ENCODE assay signal across 11 cellular contexts in the genomic region with DNA sequence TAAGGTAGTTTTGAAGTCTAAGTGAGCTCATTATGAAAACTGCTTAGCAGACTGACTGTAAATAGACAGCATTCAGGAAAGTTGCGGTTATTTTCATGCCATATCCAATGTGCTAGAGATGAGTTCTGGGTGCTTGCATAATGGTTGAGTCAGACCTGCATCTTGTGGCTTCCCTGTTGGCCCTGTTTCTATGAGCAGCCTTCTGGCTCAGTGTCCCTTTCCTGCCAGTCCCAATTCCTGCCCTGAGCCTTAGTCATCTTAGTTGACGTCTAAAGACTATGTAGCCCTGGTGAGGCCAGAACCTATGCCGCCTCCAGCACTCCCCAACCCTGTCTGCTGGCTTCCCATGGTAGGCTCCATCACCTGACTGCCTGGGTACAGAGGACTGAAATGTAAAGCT.
A peak's percentile ranks its signal among the peaks of the same experiment; 100 is the strongest.
DNase-seq lines count a peak whose midpoint lies in the region; ATAC-seq and TF ChIP-seq lines count a peak whose summit lies in the region.
"Had no signal": no experiment of that assay in that cellular context is flagged by ENCODE, and none has a peak within 500 bp of the region (broad histone marks: within the 10 kb centered on the region; RNA-seq: fewer than 3 reads in every experiment).

No MANE protein-coding gene starts in this region.

- H4K20me1 ChIP-seq in GM23248 (ENCODE audit: insufficient read depth): no peaks in the 10 kb centered on the region

- H3K4me1 Mint-ChIP-seq in activated T-cell treated with anti-CD3 and anti-CD28 coated beads, Interleukin-2, amount 50 U/mL, for 4 hours (ENCODE audit: low read depth): peaks cover 50% of the 10 kb centered on the region

- no peaks in the 10 kb centered on the region for H3K9me3 ChIP-seq in GM23248 (ENCODE audit: low read depth)
- H3K9me3 ChIP-seq in testis: no peaks in the 10 kb centered on the region
- H3K9me3 ChIP-seq in BE2C: no peaks in the 10 kb centered on the region
- H3K9me3 ChIP-seq: prostate gland had no signal

- H3F3A ChIP-seq in GM23248 (ENCODE audit: insufficient read depth): peaks cover 28% of the 10 kb centered on the region

- no peaks in the 10 kb centered on the region for H3K27me3 Mint-ChIP-seq in activated T-cell treated with anti-CD3 and anti-CD28 coated beads, Interleukin-2, amount 50 U/mL, for 4 hours (ENCODE audit: low read depth)

- 7 to 10% methylated on average over 3 of the region's 3 CpGs for WGBS in GM23248 (ENCODE audit: low coverage in 1 of 2, low lambda C conversion rate in 2 of 2, missing lambda C conversion rate in 2 of 2), 2 experiments
- WGBS in testis, 2 donors: 84 to 90% methylated on average over 3 of the region's 3 CpGs

- H3K27me3 ChIP-seq in GM23248 (replicated peaks; ENCODE audit: insufficient read depth): no peaks in the 10 kb centered on the region
- no peaks in the 10 kb centered on the region for H3K27me3 ChIP-seq in testis
- H3K27me3 ChIP-seq in BE2C: no peaks in the 10 kb centered on the region

- intact Hi-C loops in testis (cut with DNase I; ENCODE audit: low total_unique reads): no loop called here

- in situ Hi-C loops in GM23248 (cut with MboI): no loop called here

- H3K36me3 Mint-ChIP-seq in activated T-cell treated with anti-CD3 and anti-CD28 coated beads, Interleukin-2, amount 50 U/mL, for 4 hours (ENCODE audit: insufficient read depth): no peaks in the 10 kb centered on the region

- no peak overlapping the region for H3K4me3 ChIP-seq in AG09309 (ENCODE audit: control insufficient read depth, low read depth, low read length)
- no peak overlapping the region for H3K4me3 ChIP-seq in GM23248
- H3K4me3 ChIP-seq in testis: no peak overlapping the region
- no peak overlapping the region for H3K4me3 ChIP-seq in BE2C (ENCODE audit: low read depth, low read length)
- H3K4me3 ChIP-seq: prostate gland had no signal

- H3K4me2 ChIP-seq in GM23248 (ENCODE audit: unreplicated experiment): no peak overlapping the region

- H3K9ac ChIP-seq in GM23248: peak overlapping the region; percentile 36; the same call in 1 of the 2 replicates

- peak; percentile 49 to 73 for ATAC-seq in activated T-cell treated with anti-CD3 and anti-CD28 coated beads, Interleukin-2, amount 50 U/mL, for 4 hours
- no peak for ATAC-seq in GM21381 (IDR thresholded peaks at IDR 0.05; ENCODE audit: unreplicated experiment)

- H3K27ac ChIP-seq in GM23248 (peak overlapping the region; percentile 77), testis (no peak overlapping the region)
- H3K27ac ChIP-seq: prostate gland had no signal

- TF ChIP-seq CTCF in AG09309 (IDR thresholded peaks at IDR 0.05; ENCODE audit: control insufficient read depth, insufficient read depth, low read depth, low read length, missing control alignments) (no peak), testis (IDR thresholded peaks at IDR 0.05) (no peak), BE2C (IDR thresholded peaks at IDR 0.05; ENCODE audit: low read depth, low read length) (no peak)

- H3K9me3 Mint-ChIP-seq in activated T-cell treated with anti-CD3 and anti-CD28 coated beads, Interleukin-2, amount 50 U/mL, for 4 hours: no peaks in the 10 kb centered on the region

- H3K4me3 Mint-ChIP-seq in activated T-cell treated with anti-CD3 and anti-CD28 coated beads, Interleukin-2, amount 50 U/mL, for 4 hours: no peak overlapping the region

- no peak for TF ChIP-seq POLR2A in testis (IDR thresholded peaks at IDR 0.05)

- no peaks in the 10 kb centered on the region for H3K79me2 ChIP-seq in GM23248 (ENCODE audit: insufficient read depth)

- no peaks in the 10 kb centered on the region for H3K9me2 ChIP-seq in GM23248 (ENCODE audit: insufficient read depth)

- H3K36me3 ChIP-seq in GM23248 (ENCODE audit: low read depth) (no peaks in the 10 kb centered on the region), testis (ENCODE audit: low read depth, missing control alignments) (no peaks in the 10 kb centered on the region), BE2C (no peaks in the 10 kb centered on the region)
- H3K36me3 ChIP-seq: prostate gland had no signal

- no peak overlapping the region for H2AFZ ChIP-seq in GM23248

- DNase-seq in AG09309 (ENCODE audit: low read depth) (peak; percentile 96), GM23248 (peak; percentile 99), iris pigment epithelial cell (ENCODE audit: low read depth) (peak; percentile 84), testis (no peak), BE2C (no peak), NCI-H1930 (lab: John Stamatoyannopoulos, UW) (no peak)
- DNase-seq in activated T-cell treated with anti-CD3 and anti-CD28 coated beads, Interleukin-2, amount 50 U/mL, for 4 hours: no peak
- DNase-seq: DMS53, NCI-H2029 had no signal

- H3K4me1 ChIP-seq in GM23248 (ENCODE audit: insufficient read depth) (peaks cover 23% of the 10 kb centered on the region), testis (no peaks in the 10 kb centered on the region), BE2C (no peaks in the 10 kb centered on the region)
- H3K4me1 ChIP-seq: prostate gland had no signal

Comparison
In these comparisons a context has a peak if more than half of its experiments do, and no peak if none do; other contexts are left out.
1. DNase-seq: peak in AG09309 (single experiment), GM23248 (single experiment) and iris pigment epithelial cell (single experiment); none in activated T-cell treated with anti-CD3 and anti-CD28 coated beads, Interleukin-2, amount 50 U/mL, for 4 hours (single experiment), testis (single experiment), BE2C (single experiment) and NCI-H1930 (0 of 2).